Comparison of ENCODE assay signal across 22 cellular contexts in genomic region chr5:36638056-36638455, GRCh38.
"Had no signal": no experiment of that assay in that cellular context is flagged by ENCODE, and none has a peak within 500 bp of the region (broad histone marks: within the 10 kb centered on the region; RNA-seq: fewer than 3 reads in every experiment).

No MANE protein-coding gene starts in this region.

- H3K4me3 ChIP-seq: ascending aorta, heart left ventricle, right atrium auricular region, skin epidermis, upper lobe of left lung had no signal

- H3K4me1 Mint-ChIP-seq: activated naive CD8-positive, alpha-beta T cell treated with anti-CD3 and anti-CD28 coated beads, Interleukin-2, amount 50 U/mL, for 24 hours; activated T-helper 17 cell treated with anti-CD3 and anti-CD28 coated beads, Interleukin-2, amount 50 U/mL, for 72 hours; nephron had no signal

- H3K27me3 ChIP-seq: ascending aorta, heart left ventricle, right atrium auricular region, upper lobe of left lung had no signal

- H3K27ac Mint-ChIP-seq: activated naive CD8-positive, alpha-beta T cell treated with anti-CD3 and anti-CD28 coated beads, Interleukin-2, amount 50 U/mL, for 24 hours; activated T-helper 17 cell treated with anti-CD3 and anti-CD28 coated beads, Interleukin-2, amount 50 U/mL, for 72 hours; effector memory CD8-positive, alpha-beta T cell; nephron; progenitor cell of endocrine pancreas had no signal

- H3K4me3 Mint-ChIP-seq: activated naive CD8-positive, alpha-beta T cell treated with anti-CD3 and anti-CD28 coated beads, Interleukin-2, amount 50 U/mL, for 24 hours; activated T-helper 17 cell treated with anti-CD3 and anti-CD28 coated beads, Interleukin-2, amount 50 U/mL, for 72 hours; effector memory CD8-positive, alpha-beta T cell; nephron had no signal

- H3K4me1 ChIP-seq: ascending aorta, upper lobe of left lung had no signal

- H3K9me3 ChIP-seq: ascending aorta, heart left ventricle, right atrium auricular region, upper lobe of left lung had no signal

- H3K27ac ChIP-seq: ascending aorta, right atrium auricular region, skin epidermis, upper lobe of left lung had no signal

- DNase-seq: activated CD4-positive, CD25-positive, alpha-beta regulatory T cell treated with anti-CD3 and anti-CD28 coated beads, Interleukin-2, amount 50 U/mL, for 72 hours; activated naive CD4-positive, alpha-beta T cell treated with Interleukin-2 at 50 U/mL for 16 hours; activated naive CD8-positive, alpha-beta T cell treated with anti-CD3 and anti-CD28 coated beads, Interleukin-2, amount 50 U/mL, for 24 hours; activated T-cell treated with anti-CD3 and anti-CD28 coated beads for 4 hours; dermis blood vessel endothelial cell; effector memory CD8-positive, alpha-beta T cell; heart left ventricle; mesenchymal stem cell; stimulated activated naive CD8-positive, alpha-beta T cell treated with anti-CD3 and anti-CD28 coated beads, Interleukin-15, Interleukin-2, amounts not matched to agents 100 U/mL and 50 U/mL, for 24 hours; T-helper 1 cell; T1000; upper lobe of left lung had no signal

- H3K27me3 Mint-ChIP-seq: progenitor cell of endocrine pancreas had no signal

- ATAC-seq: activated naive CD8-positive, alpha-beta T cell treated with anti-CD3 and anti-CD28 coated beads, Interleukin-2, amount 50 U/mL, for 24 hours; activated T-helper 17 cell treated with anti-CD3 and anti-CD28 coated beads, Interleukin-2, amount 50 U/mL, for 72 hours; effector memory CD8-positive, alpha-beta T cell; left lobe of liver; stimulated activated naive CD8-positive, alpha-beta T cell treated with anti-CD3 and anti-CD28 coated beads, Interleukin-15, Interleukin-2, amounts not matched to agents 100 U/mL and 50 U/mL, for 24 hours had no signal

- H3K36me3 ChIP-seq: ascending aorta, upper lobe of left lung had no signal

- FAIRE-seq: bronchial epithelial cell, frontal cortex, islet of Langerhans had no signal

- H3K9me3 Mint-ChIP-seq: activated naive CD8-positive, alpha-beta T cell treated with anti-CD3 and anti-CD28 coated beads, Interleukin-2, amount 50 U/mL, for 24 hours; activated T-helper 17 cell treated with anti-CD3 and anti-CD28 coated beads, Interleukin-2, amount 50 U/mL, for 72 hours; effector memory CD8-positive, alpha-beta T cell; nephron had no signal
